ENCODE assay signal across 8 cellular contexts in genomic region chr2:196068271-196069209, GRCh38. TPM values are rescaled to one million over a fixed set of nuclear protein-coding genes. Genes with fewer than 3 reads are reported as not detected.
DNase-seq lines count a peak whose midpoint lies in the region; ATAC-seq lines count a peak whose summit lies in the region.

DNAH7 (minus strand) TSS chr2:196068837; CDS start chr2:196068711, 126 bp downstream.

- no peaks in the 10 kb centered on the region for H4K20me1 ChIP-seq in BLaER1 treated with 17β-estradiol and CSF1 and Interleukin-3, amounts not matched to agents 10 nM and 100 nM

- intact Hi-C loops in activated CD4-positive, alpha-beta T cell treated with anti-CD3 and anti-CD28 coated beads, Interleukin-2, amount 10 ng/mL, durations not matched to agents 24 days and 14 days (cut with micrococcal nuclease), result loop anchor here (1.0 to 10.0 kb wide), 5 partner anchors 410 to 1901 kb away; partner anchors contain the start of gene CCDC150

- DNase-seq in NCI-H524 treated with DMSO at 0.1 percent for 48 hours (lab: John Stamatoyannopoulos, UW) (peak; percentile 52), dedifferentiated amniotic fluid mesenchymal stem cell (ENCODE audit: extremely low spot score) (peak; percentile 86), left kidney (ENCODE audit: low read depth, low spot score) (peak; percentile 94)
- peak; percentile 98 for DNase-seq in activated CD4-positive, alpha-beta T cell treated with anti-CD3 and anti-CD28 coated beads, Interleukin-2, amount 10 ng/mL, durations not matched to agents 24 days and 14 days
- peak; percentile 93 for DNase-seq in stimulated activated CD4-positive, alpha-beta T cell treated with anti-CD3 and anti-CD28 coated beads, Interleukin-1b, Interleukin-23, amount 100 ng/mL, for 48 hours

- H3K27ac ChIP-seq in BLaER1 treated with 17β-estradiol and CSF1 and Interleukin-3, amounts not matched to agents 10 nM and 100 nM, result peak within 1 kb of the TSS; percentile 40 to 89 (median 62); a peak in 21 of 22 replicates

- H3K36me3 ChIP-seq in BLaER1 treated with 17β-estradiol and CSF1 and Interleukin-3, amounts not matched to agents 10 nM and 100 nM, result no peaks in the 10 kb centered on the region

- no peaks in the 10 kb centered on the region for H3K9me3 ChIP-seq in BLaER1 treated with 17β-estradiol and CSF1 and Interleukin-3, amounts not matched to agents 10 nM and 100 nM (replicated peaks in 1 of 11)

- peak within 1 kb of the TSS; percentile 76 to 99 (median 94) for H3K4me2 ChIP-seq in BLaER1 treated with 17β-estradiol and CSF1 and Interleukin-3, amounts not matched to agents 10 nM and 100 nM

- H3K36me3 Mint-ChIP-seq in activated CD4-positive, alpha-beta T cell treated with anti-CD3 and anti-CD28 coated beads, Interleukin-2, amount 10 ng/mL, durations not matched to agents 24 days and 14 days (ENCODE audit: low read depth), result no peaks in the 10 kb centered on the region

- H3K9ac ChIP-seq in BLaER1 treated with 17β-estradiol and CSF1 and Interleukin-3, amounts not matched to agents 10 nM and 100 nM, result peak within 1 kb of the TSS; percentile 32 to 87 (median 65)

- H3K4me1 Mint-ChIP-seq in activated CD4-positive, alpha-beta T cell treated with anti-CD3 and anti-CD28 coated beads, Interleukin-2, amount 10 ng/mL, durations not matched to agents 24 days and 14 days, result peaks cover 7% of the 10 kb centered on the region

- H3K4me3 ChIP-seq in BLaER1 treated with 17β-estradiol and CSF1 and Interleukin-3, amounts not matched to agents 10 nM and 100 nM, result peak within 1 kb of the TSS; percentile 56 to 76 (median 66)

- ATAC-seq in GM19324 (IDR thresholded peaks at IDR 0.05; ENCODE audit: low FRiP score, unreplicated experiment) (peak; percentile 99), HG03457 (IDR thresholded peaks at IDR 0.05; ENCODE audit: unreplicated experiment) (peak; percentile 97)

- H3K4me1 ChIP-seq in BLaER1 treated with 17β-estradiol and CSF1 and Interleukin-3, amounts not matched to agents 10 nM and 100 nM, result peaks cover 11 to 22% (median 16%) of the 10 kb centered on the region in 10 experiments; a peak in 17 of 20 replicates

- H3K9me3 Mint-ChIP-seq in activated CD4-positive, alpha-beta T cell treated with anti-CD3 and anti-CD28 coated beads, Interleukin-2, amount 10 ng/mL, durations not matched to agents 24 days and 14 days, result no peaks in the 10 kb centered on the region

- peaks cover 26% of the 10 kb centered on the region for H3K27me3 Mint-ChIP-seq in activated CD4-positive, alpha-beta T cell treated with anti-CD3 and anti-CD28 coated beads, Interleukin-2, amount 10 ng/mL, durations not matched to agents 24 days and 14 days

- H3K4me3 Mint-ChIP-seq in activated CD4-positive, alpha-beta T cell treated with anti-CD3 and anti-CD28 coated beads, Interleukin-2, amount 10 ng/mL, durations not matched to agents 24 days and 14 days, result peak within 1 kb of the TSS; percentile 88

- H3K27ac Mint-ChIP-seq in activated CD4-positive, alpha-beta T cell treated with anti-CD3 and anti-CD28 coated beads, Interleukin-2, amount 10 ng/mL, durations not matched to agents 24 days and 14 days, result peak within 1 kb of the TSS; percentile 81

- H3K27me3 ChIP-seq in BLaER1 treated with 17β-estradiol and CSF1 and Interleukin-3, amounts not matched to agents 10 nM and 100 nM, result no peaks in the 10 kb centered on the region

RNA-seq across cellular contexts. Expression of gene DNAH7, which starts in this region (rescaled TPM):
- not detected in 2 replicates for total RNA-seq in activated CD4-positive, alpha-beta T cell treated with anti-CD3 and anti-CD28 coated beads, Interleukin-2, amount 10 ng/mL, durations not matched to agents 24 days and 14 days

Comparison
In these comparisons a context has a peak if more than half of its experiments do, and no peak if none do; other contexts are left out.
1. Peak in every context shown above with its lines: DNase-seq, ATAC-seq, H3K4me3 ChIP-seq and H3K27ac ChIP-seq.
2. Peak in DNase-seq in activated CD4-positive, alpha-beta T cell treated with anti-CD3 and anti-CD28 coated beads, Interleukin-2, amount 10 ng/mL, durations not matched to agents 24 days and 14 days; RNA of the gene not detected or under 1 TPM.